ENCODE assay signal across 1 cellular context in genomic region chr12:48165089-48166031, GRCh38.
TF ChIP-seq lines count a peak whose summit lies in the region.

No MANE protein-coding gene starts in this region.

TF ChIP-seq in GM23338, 12 proteins besides CTCF, POLR2A, EP300 and RAD21:
- TF ChIP-seq REST (IDR thresholded peaks at IDR 0.05; ENCODE audit: unreplicated experiment) (no peak), EZH2 (IDR thresholded peaks at IDR 0.05; ENCODE audit: low read depth, unreplicated experiment) (no peak), EZH2phosphoT487 (IDR thresholded peaks at IDR 0.05; ENCODE audit: unreplicated experiment) (no peak), STAT1 (IDR thresholded peaks at IDR 0.05; ENCODE audit: unreplicated experiment) (no peak), ETS1 (IDR thresholded peaks at IDR 0.05) (no peak), POLR2AphosphoS5 (IDR thresholded peaks at IDR 0.05; ENCODE audit: low read depth) (no peak), ZNF114 (CRISPR knock-in tag; IDR thresholded peaks at IDR 0.05) (no peak), ZNF331 (CRISPR knock-in tag; IDR thresholded peaks at IDR 0.05; ENCODE audit: low read depth) (no peak), JUNB (IDR thresholded peaks at IDR 0.05; ENCODE audit: unreplicated experiment) (no peak), CREB1 (CRISPR knock-in tag; IDR thresholded peaks at IDR 0.05; ENCODE audit: low read depth) (no peak), NANOG (IDR thresholded peaks at IDR 0.05; ENCODE audit: borderline replicate concordance) (no peak)
- TF ChIP-seq, protein P1, sequence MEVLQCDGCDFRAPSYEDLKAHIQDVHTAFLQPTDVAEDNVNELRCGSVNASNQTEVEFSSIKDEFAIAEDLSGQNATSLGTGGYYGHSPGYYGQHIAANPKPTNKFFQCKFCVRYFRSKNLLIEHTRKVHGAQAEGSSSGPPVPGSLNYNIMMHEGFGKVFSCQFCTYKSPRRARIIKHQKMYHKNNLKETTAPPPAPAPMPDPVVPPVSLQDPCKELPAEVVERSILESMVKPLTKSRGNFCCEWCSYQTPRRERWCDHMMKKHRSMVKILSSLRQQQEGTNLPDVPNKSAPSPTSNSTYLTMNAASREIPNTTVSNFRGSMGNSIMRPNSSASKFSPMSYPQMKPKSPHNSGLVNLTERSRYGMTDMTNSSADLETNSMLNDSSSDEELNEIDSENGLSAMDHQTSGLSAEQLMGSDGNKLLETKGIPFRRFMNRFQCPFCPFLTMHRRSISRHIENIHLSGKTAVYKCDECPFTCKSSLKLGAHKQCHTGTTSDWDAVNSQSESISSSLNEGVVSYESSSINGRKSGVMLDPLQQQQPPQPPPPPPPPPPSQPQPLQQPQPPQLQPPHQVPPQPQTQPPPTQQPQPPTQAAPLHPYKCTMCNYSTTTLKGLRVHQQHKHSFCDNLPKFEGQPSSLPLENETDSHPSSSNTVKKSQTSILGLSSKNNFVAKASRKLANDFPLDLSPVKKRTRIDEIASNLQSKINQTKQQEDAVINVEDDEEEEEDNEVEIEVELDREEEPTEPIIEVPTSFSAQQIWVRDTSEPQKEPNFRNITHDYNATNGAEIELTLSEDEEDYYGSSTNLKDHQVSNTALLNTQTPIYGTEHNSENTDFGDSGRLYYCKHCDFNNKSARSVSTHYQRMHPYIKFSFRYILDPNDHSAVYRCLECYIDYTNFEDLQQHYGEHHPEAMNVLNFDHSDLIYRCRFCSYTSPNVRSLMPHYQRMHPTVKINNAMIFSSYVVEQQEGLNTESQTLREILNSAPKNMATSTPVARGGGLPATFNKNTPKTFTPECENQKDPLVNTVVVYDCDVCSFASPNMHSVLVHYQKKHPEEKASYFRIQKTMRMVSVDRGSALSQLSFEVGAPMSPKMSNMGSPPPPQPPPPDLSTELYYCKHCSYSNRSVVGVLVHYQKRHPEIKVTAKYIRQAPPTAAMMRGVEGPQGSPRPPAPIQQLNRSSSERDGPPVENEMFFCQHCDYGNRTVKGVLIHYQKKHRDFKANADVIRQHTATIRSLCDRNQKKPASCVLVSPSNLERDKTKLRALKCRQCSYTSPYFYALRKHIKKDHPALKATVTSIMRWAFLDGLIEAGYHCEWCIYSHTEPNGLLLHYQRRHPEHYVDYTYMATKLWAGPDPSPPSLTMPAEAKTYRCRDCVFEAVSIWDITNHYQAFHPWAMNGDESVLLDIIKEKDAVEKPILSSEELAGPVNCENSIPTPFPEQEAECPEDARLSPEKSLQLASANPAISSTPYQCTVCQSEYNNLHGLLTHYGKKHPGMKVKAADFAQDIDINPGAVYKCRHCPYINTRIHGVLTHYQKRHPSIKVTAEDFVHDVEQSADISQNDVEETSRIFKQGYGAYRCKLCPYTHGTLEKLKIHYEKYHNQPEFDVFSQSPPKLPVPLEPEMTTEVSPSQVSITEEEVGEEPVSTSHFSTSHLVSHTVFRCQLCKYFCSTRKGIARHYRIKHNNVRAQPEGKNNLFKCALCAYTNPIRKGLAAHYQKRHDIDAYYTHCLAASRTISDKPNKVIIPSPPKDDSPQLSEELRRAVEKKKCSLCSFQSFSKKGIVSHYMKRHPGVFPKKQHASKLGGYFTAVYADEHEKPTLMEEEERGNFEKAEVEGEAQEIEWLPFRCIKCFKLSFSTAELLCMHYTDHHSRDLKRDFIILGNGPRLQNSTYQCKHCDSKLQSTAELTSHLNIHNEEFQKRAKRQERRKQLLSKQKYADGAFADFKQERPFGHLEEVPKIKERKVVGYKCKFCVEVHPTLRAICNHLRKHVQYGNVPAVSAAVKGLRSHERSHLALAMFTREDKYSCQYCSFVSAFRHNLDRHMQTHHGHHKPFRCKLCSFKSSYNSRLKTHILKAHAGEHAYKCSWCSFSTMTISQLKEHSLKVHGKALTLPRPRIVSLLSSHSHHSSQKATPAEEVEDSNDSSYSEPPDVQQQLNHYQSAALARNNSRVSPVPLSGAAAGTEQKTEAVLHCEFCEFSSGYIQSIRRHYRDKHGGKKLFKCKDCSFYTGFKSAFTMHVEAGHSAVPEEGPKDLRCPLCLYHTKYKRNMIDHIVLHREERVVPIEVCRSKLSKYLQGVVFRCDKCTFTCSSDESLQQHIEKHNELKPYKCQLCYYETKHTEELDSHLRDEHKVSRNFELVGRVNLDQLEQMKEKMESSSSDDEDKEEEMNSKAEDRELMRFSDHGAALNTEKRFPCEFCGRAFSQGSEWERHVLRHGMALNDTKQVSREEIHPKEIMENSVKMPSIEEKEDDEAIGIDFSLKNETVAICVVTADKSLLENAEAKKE (CRISPR knock-in tag; IDR thresholded peaks at IDR 0.05): no peak
